6 cellular contexts compared by ENCODE assay signal in the genomic region with DNA sequence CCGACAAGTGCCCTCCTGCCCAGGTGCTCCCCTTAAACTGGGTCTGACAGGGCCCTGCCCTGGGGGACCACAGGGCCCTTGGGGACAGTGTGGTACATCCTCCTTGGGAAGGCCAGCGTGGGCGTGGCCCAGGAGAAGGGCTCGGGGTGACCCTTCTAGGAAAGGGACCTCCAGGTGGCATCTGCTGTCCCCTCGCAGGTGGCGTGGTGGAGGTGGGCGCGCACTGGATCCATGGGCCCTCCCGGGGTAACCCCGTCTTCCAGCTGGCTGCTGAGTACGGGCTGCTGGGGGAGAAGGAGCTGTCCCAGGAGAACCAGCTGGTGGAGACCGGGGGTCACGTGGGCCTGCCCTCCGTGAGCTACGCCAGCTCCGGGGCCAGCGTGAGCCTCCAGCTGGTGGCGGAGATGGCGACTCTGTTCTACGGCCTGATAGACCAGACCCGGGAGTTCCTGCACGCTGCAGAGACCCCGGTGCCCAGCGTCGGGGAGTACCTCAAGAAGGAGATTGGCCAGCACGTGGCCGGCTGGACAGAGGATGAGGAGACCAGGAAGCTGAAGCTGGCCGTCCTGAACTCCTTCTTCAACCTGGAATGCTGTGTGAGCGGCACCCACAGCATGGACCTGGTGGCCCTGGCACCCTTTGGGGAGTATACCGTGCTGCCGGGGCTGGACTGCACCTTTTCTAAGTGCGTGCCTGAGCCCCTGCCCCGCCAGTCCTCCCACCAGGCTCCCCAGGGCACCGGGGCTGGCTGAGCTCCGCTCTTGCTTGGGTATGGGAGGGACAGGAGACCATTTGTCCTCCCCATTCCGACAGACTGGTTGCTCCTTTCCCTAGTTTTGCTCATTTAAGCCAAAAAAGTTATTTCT. TPM values are rescaled to one million over a fixed set of nuclear protein-coding genes. Genes with fewer than 3 reads are reported as not detected.
DNase-seq lines count a peak whose midpoint lies in the region; ATAC-seq lines count a peak whose summit lies in the region.

No MANE protein-coding gene starts in this region.

- WGBS in iPS DF 6.9 (ENCODE audit: insufficient coverage, insufficient read length), result no CpG with 5 or more reads among the region's 36 CpGs
- WGBS in urinary bladder, result 90% methylated on average over 36 of the region's 36 CpGs

- no peaks in the 10 kb centered on the region for H3K27me3 Mint-ChIP-seq in activated naive CD4-positive, alpha-beta T cell treated with anti-CD3 and anti-CD28 coated beads for 36 hours (ENCODE audit: low read depth)

- H3K4me1 Mint-ChIP-seq in activated naive CD4-positive, alpha-beta T cell treated with anti-CD3 and anti-CD28 coated beads for 36 hours (ENCODE audit: low read depth), result peaks cover 3% of the 10 kb centered on the region

- intact Hi-C loops in activated naive CD4-positive, alpha-beta T cell treated with anti-CD3 and anti-CD28 coated beads for 36 hours (cut with micrococcal nuclease), result loop anchor here (1.0 to 5.0 kb wide), 4 partner anchors 10 to 123 kb away; a partner anchor contains a TSS

- H3K36me3 Mint-ChIP-seq in activated naive CD4-positive, alpha-beta T cell treated with anti-CD3 and anti-CD28 coated beads for 36 hours (ENCODE audit: low read depth), result no peaks in the 10 kb centered on the region

- no peak for DNase-seq in activated naive CD4-positive, alpha-beta T cell treated with anti-CD3 and anti-CD28 coated beads for 36 hours
- no peak for DNase-seq in activated naive CD4-positive, alpha-beta T cell (lab: John Stamatoyannopoulos, UW)
- DNase-seq in iPS DF 6.9 (ENCODE audit: low read depth, low spot score), result no peak
- no peak for DNase-seq in GOT3 (lab: John Stamatoyannopoulos, UW)

- no peak for ATAC-seq in HG03460 (IDR thresholded peaks at IDR 0.05; ENCODE audit: unreplicated experiment)

- H3K9me3 ChIP-seq in iPS DF 6.9 (ENCODE audit: control insufficient read depth, insufficient read depth, low read length), result no peaks in the 10 kb centered on the region

- no peak overlapping the region for H3K27ac Mint-ChIP-seq in activated naive CD4-positive, alpha-beta T cell treated with anti-CD3 and anti-CD28 coated beads for 36 hours

- H3K27me3 ChIP-seq in iPS DF 6.9 (ENCODE audit: control insufficient read depth, insufficient read depth, low read length), result peaks cover 5% of the 10 kb centered on the region

- H3K9me3 Mint-ChIP-seq in activated naive CD4-positive, alpha-beta T cell treated with anti-CD3 and anti-CD28 coated beads for 36 hours, result no peaks in the 10 kb centered on the region

- CTCF ChIA-PET in activated naive CD4-positive, alpha-beta T cell treated with anti-CD3 and anti-CD28 coated beads for 36 hours (lab: Charles Lee), result no interaction called here

- H3K27ac ChIP-seq in iPS DF 6.9 (ENCODE audit: low read length) (no peak overlapping the region), urinary bladder (ENCODE audit: low read depth) (no peak overlapping the region)

- H3K4me3 ChIP-seq in iPS DF 6.9 (ENCODE audit: low read length) (peak overlapping the region; percentile 52; the same call in 1 of the 2 replicates), urinary bladder (ENCODE audit: low read depth, low read length) (peak overlapping the region; percentile 79)

- H3K4me1 ChIP-seq in iPS DF 6.9 (ENCODE audit: control insufficient read depth, insufficient read depth, low read length), result no peaks in the 10 kb centered on the region
- H3K4me1 ChIP-seq in urinary bladder (ENCODE audit: insufficient read depth), result no peaks in the 10 kb centered on the region

- no peaks in the 10 kb centered on the region for H3K36me3 ChIP-seq in iPS DF 6.9 (ENCODE audit: control insufficient read depth, insufficient read depth, low read length)
- H3K36me3 ChIP-seq in urinary bladder (ENCODE audit: insufficient read depth), result no peaks in the 10 kb centered on the region

- H3K4me3 Mint-ChIP-seq in activated naive CD4-positive, alpha-beta T cell treated with anti-CD3 and anti-CD28 coated beads for 36 hours, result peak overlapping the region; percentile 66

RNA-seq across cellular contexts. Expression of a gene that starts 1.0 kb away (rescaled TPM):
- total RNA-seq in activated naive CD4-positive, alpha-beta T cell treated with anti-CD3 and anti-CD28 coated beads for 36 hours, result 1 to 10 TPM; 4.4 to 5.0 TPM
- 4.3 TPM for total RNA-seq in urinary bladder
- polyA plus RNA-seq in urinary bladder, result 8.9 TPM

RNA-seq across cellular contexts. Expression of a gene that starts 6.9 kb away (rescaled TPM):
- 10 to 100 TPM; 45.8 to 48.7 TPM for total RNA-seq in activated naive CD4-positive, alpha-beta T cell treated with anti-CD3 and anti-CD28 coated beads for 36 hours
- 43.0 TPM for total RNA-seq in urinary bladder
- 93.9 TPM for polyA plus RNA-seq in urinary bladder

RNA-seq across cellular contexts. Expression of a gene that starts 13.9 kb away (rescaled TPM):
- 10 to 100 TPM; 31.6 to 32.9 TPM for total RNA-seq in activated naive CD4-positive, alpha-beta T cell treated with anti-CD3 and anti-CD28 coated beads for 36 hours
- total RNA-seq in urinary bladder, result 32.0 TPM
- 34.5 TPM for polyA plus RNA-seq in urinary bladder

RNA-seq across cellular contexts. Expression of a gene that starts 22.2 kb away (rescaled TPM):
- total RNA-seq in activated naive CD4-positive, alpha-beta T cell treated with anti-CD3 and anti-CD28 coated beads for 36 hours, result 10 to 100 TPM; 29.9 to 34.9 TPM
- total RNA-seq in urinary bladder, result 5.2 TPM
- polyA plus RNA-seq in urinary bladder, result 16.9 TPM

RNA-seq across cellular contexts. Expression of a gene that starts 32.9 kb away (rescaled TPM):
- total RNA-seq in activated naive CD4-positive, alpha-beta T cell treated with anti-CD3 and anti-CD28 coated beads for 36 hours, result not detected
- not detected for total RNA-seq in urinary bladder
- polyA plus RNA-seq in urinary bladder, result 0.19 TPM
